ENCODE assay signal across 21 cellular contexts in genomic region chr12:94938583-94938982, GRCh38.
DNase-seq lines count a peak whose midpoint lies in the region; ATAC-seq and TF ChIP-seq lines count a peak whose summit lies in the region.
"Had no signal": no experiment of that assay in that cellular context is flagged by ENCODE, and none has a peak within 500 bp of the region (broad histone marks: within the 10 kb centered on the region; RNA-seq: fewer than 3 reads in every experiment).

No MANE protein-coding gene starts in this region.

- TF ChIP-seq POLR2A in tibial nerve (IDR thresholded peaks at IDR 0.05): no peak

- H3K4me3 Mint-ChIP-seq in activated naive CD8-positive, alpha-beta T cell treated with anti-CD3 and anti-CD28 coated beads, Interleukin-2, amount 10 ng/mL, durations not matched to agents 7 days and 5 days: no peak overlapping the region
- no peak overlapping the region for H3K4me3 Mint-ChIP-seq in activated naive CD8-positive, alpha-beta T cell treated with anti-CD3 and anti-CD28 coated beads, Interleukin-2, amount 50 U/mL, for 24 hours
- H3K4me3 Mint-ChIP-seq in central memory CD8-positive, alpha-beta T cell: no peak overlapping the region
- H3K4me3 Mint-ChIP-seq: CD4-positive, alpha-beta T cell; H9 had no signal

- H3K36me3 Mint-ChIP-seq in activated naive CD8-positive, alpha-beta T cell treated with anti-CD3 and anti-CD28 coated beads, Interleukin-2, amount 10 ng/mL, durations not matched to agents 7 days and 5 days: peaks cover 12% of the 10 kb centered on the region
- peaks cover 3% of the 10 kb centered on the region for H3K36me3 Mint-ChIP-seq in activated naive CD8-positive, alpha-beta T cell treated with anti-CD3 and anti-CD28 coated beads, Interleukin-2, amount 50 U/mL, for 24 hours (ENCODE audit: low read depth)
- H3K36me3 Mint-ChIP-seq in central memory CD8-positive, alpha-beta T cell (ENCODE audit: insufficient read depth): peaks cover 2% of the 10 kb centered on the region

- H3K27ac ChIP-seq in tibial nerve: no peak overlapping the region
- H3K27ac ChIP-seq: BLaER1, GM23248, HL-60, SJCRH30 had no signal

- H3K27me3 Mint-ChIP-seq in activated naive CD8-positive, alpha-beta T cell treated with anti-CD3 and anti-CD28 coated beads, Interleukin-2, amount 10 ng/mL, durations not matched to agents 7 days and 5 days: no peaks in the 10 kb centered on the region
- no peaks in the 10 kb centered on the region for H3K27me3 Mint-ChIP-seq in activated naive CD8-positive, alpha-beta T cell treated with anti-CD3 and anti-CD28 coated beads, Interleukin-2, amount 50 U/mL, for 24 hours
- no peaks in the 10 kb centered on the region for H3K27me3 Mint-ChIP-seq in central memory CD8-positive, alpha-beta T cell
- H3K27me3 Mint-ChIP-seq: CD4-positive, alpha-beta T cell had no signal

- DNase-seq in activated naive CD8-positive, alpha-beta T cell treated with anti-CD3 and anti-CD28 coated beads, Interleukin-2, amount 10 ng/mL, durations not matched to agents 7 days and 5 days: no peak
- DNase-seq in activated naive CD8-positive, alpha-beta T cell treated with anti-CD3 and anti-CD28 coated beads, Interleukin-2, amount 50 U/mL, for 24 hours: no peak
- peak; percentile 33 for DNase-seq in MV-4-11 (lab: John Stamatoyannopoulos, UW)
- DNase-seq in central memory CD8-positive, alpha-beta T cell (ENCODE audit: low spot score in 2 of 2): no peak
- DNase-seq in kidney tubule cell (ENCODE audit: low spot score): no peak
- no peak for DNase-seq in tibial nerve (ENCODE audit: low spot score in 2 of 2)
- DNase-seq: CD4-positive, alpha-beta T cell; GM23248; H9; KBM-7; NCI-H1105 treated with DMSO at 0.1 percent for 48 hours; NCI-H1694 treated with DMSO at 0.1 percent for 48 hours; NCI-H2081 treated with DMSO at 0.1 percent for 48 hours; NCI-H2171 treated with DMSO at 0.1 percent for 48 hours; NCI-H446 treated with DMSO at 0.1 percent for 48 hours; NCI-H526 treated with DMSO at 0.1 percent for 48 hours; OCI-M1; SJCRH30 had no signal

- ATAC-seq in activated naive CD8-positive, alpha-beta T cell treated with anti-CD3 and anti-CD28 coated beads, Interleukin-2, amount 10 ng/mL, durations not matched to agents 7 days and 5 days (ENCODE audit: low read depth): peak; percentile 57
- ATAC-seq in activated naive CD8-positive, alpha-beta T cell treated with anti-CD3 and anti-CD28 coated beads, Interleukin-2, amount 50 U/mL, for 24 hours: no peak
- ATAC-seq in central memory CD8-positive, alpha-beta T cell (replicated peaks; ENCODE audit: extremely low read depth, poor library complexity, severe bottlenecking): no peak
- ATAC-seq in HG02571 (IDR thresholded peaks at IDR 0.05; ENCODE audit: unreplicated experiment): no peak

- TF ChIP-seq EP300 in tibial nerve (IDR thresholded peaks at IDR 0.05): no peak

- 89 to 93% methylated on average over 4 of the region's 4 CpGs for WGBS in tibial nerve, 2 donors

- POLR2A ChIA-PET in activated naive CD8-positive, alpha-beta T cell treated with anti-CD3 and anti-CD28 coated beads, Interleukin-2, amount 10 ng/mL, durations not matched to agents 7 days and 5 days (lab: Charles Lee): no interaction called here

- H3K9me3 Mint-ChIP-seq in activated naive CD8-positive, alpha-beta T cell treated with anti-CD3 and anti-CD28 coated beads, Interleukin-2, amount 10 ng/mL, durations not matched to agents 7 days and 5 days: no peaks in the 10 kb centered on the region
- H3K9me3 Mint-ChIP-seq in activated naive CD8-positive, alpha-beta T cell treated with anti-CD3 and anti-CD28 coated beads, Interleukin-2, amount 50 U/mL, for 24 hours: peaks cover 2% of the 10 kb centered on the region
- H3K9me3 Mint-ChIP-seq in central memory CD8-positive, alpha-beta T cell: peaks cover 1% of the 10 kb centered on the region
- H3K9me3 Mint-ChIP-seq: CD4-positive, alpha-beta T cell; H9 had no signal

- H3K4me3 ChIP-seq in tibial nerve: no peak overlapping the region
- H3K4me3 ChIP-seq: BLaER1, GM23248, SJCRH30 had no signal

- no peaks in the 10 kb centered on the region for H3K9me3 ChIP-seq in tibial nerve
- H3K9me3 ChIP-seq: BLaER1, SJCRH30 had no signal

- TF ChIP-seq CTCF in tibial nerve (IDR thresholded peaks at IDR 0.05): no peak

- peak overlapping the region; percentile 30 for H3K27ac Mint-ChIP-seq in activated naive CD8-positive, alpha-beta T cell treated with anti-CD3 and anti-CD28 coated beads, Interleukin-2, amount 10 ng/mL, durations not matched to agents 7 days and 5 days
- no peak overlapping the region for H3K27ac Mint-ChIP-seq in activated naive CD8-positive, alpha-beta T cell treated with anti-CD3 and anti-CD28 coated beads, Interleukin-2, amount 50 U/mL, for 24 hours
- H3K27ac Mint-ChIP-seq in central memory CD8-positive, alpha-beta T cell (ENCODE audit: low read depth): peak overlapping the region; percentile 55
- H3K27ac Mint-ChIP-seq: CD4-positive, alpha-beta T cell had no signal

- peaks cover 34% of the 10 kb centered on the region for H3K4me1 Mint-ChIP-seq in activated naive CD8-positive, alpha-beta T cell treated with anti-CD3 and anti-CD28 coated beads, Interleukin-2, amount 10 ng/mL, durations not matched to agents 7 days and 5 days
- H3K4me1 Mint-ChIP-seq in activated naive CD8-positive, alpha-beta T cell treated with anti-CD3 and anti-CD28 coated beads, Interleukin-2, amount 50 U/mL, for 24 hours: peaks cover 30% of the 10 kb centered on the region
- H3K4me1 Mint-ChIP-seq in central memory CD8-positive, alpha-beta T cell: peaks cover 38% of the 10 kb centered on the region

- H3K36me3 ChIP-seq in tibial nerve: no peaks in the 10 kb centered on the region
- H3K36me3 ChIP-seq: BLaER1, SJCRH30 had no signal

- no peaks in the 10 kb centered on the region for H3K27me3 ChIP-seq in tibial nerve
- H3K27me3 ChIP-seq: BLaER1, SJCRH30 had no signal

- H3K4me1 ChIP-seq in tibial nerve: peaks cover 0 to 13% (median 4%) of the 10 kb centered on the region in 4 donors
- H3K4me1 ChIP-seq: SJCRH30 had no signal
